8 cellular contexts compared by ENCODE assay signal in genomic region chr5:39714036-39714698, GRCh38.
A peak's percentile ranks its signal among the peaks of the same experiment; 100 is the strongest.
DNase-seq lines count a peak whose midpoint lies in the region; ATAC-seq and TF ChIP-seq lines count a peak whose summit lies in the region.

No MANE protein-coding gene starts in this region.

- H3K9me3 ChIP-seq in breast epithelium, result no peaks in the 10 kb centered on the region

- peaks cover 0 to 3% of the 10 kb centered on the region in 2 donors for H3K4me1 ChIP-seq in breast epithelium

- peak; percentile 49 for ATAC-seq in HG03175 (IDR thresholded peaks at IDR 0.05; ENCODE audit: unreplicated experiment)
- ATAC-seq in HG03354 (IDR thresholded peaks at IDR 0.05; ENCODE audit: poor library complexity, severe bottlenecking, unreplicated experiment), result no peak

- TF ChIP-seq POLR2A in breast epithelium (IDR thresholded peaks at IDR 0.05), result no peak

- H3K27me3 ChIP-seq in breast epithelium (no peaks in the 10 kb centered on the region), kidney epithelial cell (ENCODE audit: control insufficient read depth, insufficient read depth, low read length) (no peaks in the 10 kb centered on the region)

- TF ChIP-seq CTCF in breast epithelium (IDR thresholded peaks at IDR 0.05) (peak in 2 of 3 donors; percentile 55 to 60), kidney epithelial cell (IDR thresholded peaks at IDR 0.05; ENCODE audit: insufficient read depth, low read length, poor library complexity, severe bottlenecking) (peak; percentile 65)

- no peak overlapping the region for H3K27ac ChIP-seq in breast epithelium

- intact Hi-C loops in breast epithelium (cut with DNase I; ENCODE audit: low total_unique reads), result no loop called here

- H3K4me3 ChIP-seq in breast epithelium (no peak overlapping the region), kidney epithelial cell (ENCODE audit: low read depth, low read length) (no peak overlapping the region)

- peak; percentile 12 for DNase-seq in DMS153 treated with DMSO at 0.1 percent for 48 hours (lab: John Stamatoyannopoulos, UW; ENCODE audit: unreplicated experiment)
- peak; percentile 51 for DNase-seq in RPMI8226
- DNase-seq in breast epithelium (ENCODE audit: low spot score in 2 of 2), result no peak
- no peak for DNase-seq in kidney epithelial cell (ENCODE audit: low read depth)
- peak; percentile 9 for DNase-seq in stimulated activated CD4-positive, alpha-beta T cell treated with anti-CD3 and anti-CD28 coated beads, Interleukin-4, amount 100 ng/mL, for 1 hour
- no peak for DNase-seq in GM19240 (ENCODE audit: insufficient read length, low spot score)

- H3K36me3 ChIP-seq in breast epithelium (no peaks in the 10 kb centered on the region), kidney epithelial cell (ENCODE audit: control insufficient read depth, insufficient read depth, low read length) (no peaks in the 10 kb centered on the region)

Comparison
In these comparisons a context has a peak if more than half of its experiments do, and no peak if none do; other contexts are left out.
1. DNase-seq: peak in DMS153 treated with DMSO at 0.1 percent for 48 hours (single experiment), RPMI8226 (single experiment) and stimulated activated CD4-positive, alpha-beta T cell treated with anti-CD3 and anti-CD28 coated beads, Interleukin-4, amount 100 ng/mL, for 1 hour (single experiment); none in breast epithelium (0 of 2), kidney epithelial cell (single experiment) and GM19240 (single experiment).